1 cellular context compared by ENCODE assay signal in genomic region chr15:38058596-38059075, GRCh38.
TF ChIP-seq lines count a peak whose summit lies in the region.

No MANE protein-coding gene starts in this region.

TF ChIP-seq in GM12878, 131 proteins besides CTCF, POLR2A, EP300 and RAD21 (continued from another document):
- TF ChIP-seq BCLAF1 (IDR thresholded peaks at IDR 0.05) (no peak), FOXM1 (IDR thresholded peaks at IDR 0.05; ENCODE audit: low read depth, low read length) (peak; percentile 75; the same call in 1 of the 2 replicates), ZBTB4 (CRISPR knock-in tag; IDR thresholded peaks at IDR 0.05) (no peak), IKZF2 (IDR thresholded peaks at IDR 0.05) (peak; percentile 65 to 81; a peak in 3 of 4 replicates), SRF (IDR thresholded peaks at IDR 0.05; ENCODE audit: low read depth in 2 of 2, low read length in 2 of 2) (no peak), SPI1 (IDR thresholded peaks at IDR 0.05; ENCODE audit: borderline replicate concordance, insufficient read depth, low read depth, low read length) (no peak), IRF4 (IDR thresholded peaks at IDR 0.05; ENCODE audit: low read depth, low read length) (no peak)
